In the genomic region with DNA sequence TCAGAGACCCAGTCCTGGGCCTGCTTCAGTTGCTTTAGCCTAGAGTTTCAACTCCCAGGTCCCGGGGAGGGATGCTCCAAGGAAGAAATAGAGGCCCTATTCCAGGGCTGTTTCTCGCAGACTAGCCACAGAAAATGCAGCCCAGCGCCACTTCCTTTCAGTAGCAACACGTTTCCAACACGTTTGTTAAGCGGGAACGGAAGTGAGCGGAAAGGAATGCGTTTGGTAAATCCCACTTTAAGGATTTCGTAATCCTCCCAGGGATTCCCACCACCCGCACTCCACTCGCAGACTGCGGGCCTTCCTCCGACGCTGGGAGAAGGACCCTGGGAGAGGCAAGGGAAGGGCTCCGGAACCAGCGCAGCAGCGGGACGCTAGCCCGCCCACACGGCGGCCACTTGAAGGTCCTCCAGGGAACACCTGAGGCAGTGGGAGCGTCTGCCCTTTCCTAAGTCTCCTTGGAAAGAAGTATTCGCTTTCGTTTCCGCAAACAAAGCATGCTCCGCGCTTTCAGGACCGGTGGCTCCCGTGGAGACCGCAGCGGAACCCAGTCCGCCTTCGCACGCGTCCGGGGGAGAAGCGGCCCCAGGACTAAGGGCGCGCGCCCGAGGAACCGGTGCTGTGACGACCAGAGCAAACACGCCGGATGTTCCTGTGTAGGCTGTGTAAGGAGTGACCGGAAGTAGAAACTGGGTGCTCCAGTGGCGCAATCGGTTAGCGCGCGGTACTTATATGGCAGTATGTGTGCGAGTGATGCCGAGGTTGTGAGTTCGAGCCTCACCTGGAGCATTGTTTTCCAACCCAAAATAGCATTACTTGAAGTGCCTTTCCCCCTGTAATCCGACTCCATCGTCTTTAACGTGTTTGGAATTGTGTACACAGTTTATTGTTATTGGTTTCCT, we compare ENCODE assay signal across 8 cellular contexts.
DNase-seq lines count a peak whose midpoint lies in the region; ATAC-seq and TF ChIP-seq lines count a peak whose summit lies in the region.

No MANE protein-coding gene starts in this region.

- H3K27ac Mint-ChIP-seq in activated CD8-positive, alpha-beta T cell treated with anti-CD3 and anti-CD28 coated beads for 36 hours, result peak overlapping the region; percentile 41
- peak overlapping the region in 1 of 2 donors; percentile 77 for H3K27ac Mint-ChIP-seq in effector memory CD8-positive, alpha-beta T cell

- peak overlapping the region; percentile 73 for H3K4me3 Mint-ChIP-seq in activated CD8-positive, alpha-beta T cell treated with anti-CD3 and anti-CD28 coated beads for 36 hours
- peak overlapping the region; percentile 72 to 82 for H3K4me3 Mint-ChIP-seq in effector memory CD8-positive, alpha-beta T cell

- H3K4me1 ChIP-seq in lower lobe of right lung, result peaks cover 5% of the 10 kb centered on the region

- peaks cover 7% of the 10 kb centered on the region for H3K4me1 Mint-ChIP-seq in activated CD8-positive, alpha-beta T cell treated with anti-CD3 and anti-CD28 coated beads for 36 hours (ENCODE audit: low read depth)
- peaks cover 0 to 7% of the 10 kb centered on the region in 2 donors for H3K4me1 Mint-ChIP-seq in effector memory CD8-positive, alpha-beta T cell (ENCODE audit: low read depth in 2 of 2)

- H3K27me3 Mint-ChIP-seq in activated CD8-positive, alpha-beta T cell treated with anti-CD3 and anti-CD28 coated beads for 36 hours, result peaks cover 13% of the 10 kb centered on the region
- H3K27me3 Mint-ChIP-seq in effector memory CD8-positive, alpha-beta T cell, result peaks cover 10 to 32% of the 10 kb centered on the region in 2 donors

- H3K4me3 ChIP-seq in lower lobe of right lung, result peak overlapping the region; percentile 72

- H3K9me3 ChIP-seq in lower lobe of right lung, result peaks cover 11% of the 10 kb centered on the region

- POLR2A ChIA-PET in HEK293T (lab: Yijun Ruan, JAX), result interaction anchor here (1.0 kb wide), 1 partner anchor 14 kb away, joined by 3 read pairs; no protein-coding TSS in a partner anchor
- POLR2A ChIA-PET in activated CD8-positive, alpha-beta T cell treated with anti-CD3 and anti-CD28 coated beads for 36 hours (lab: Charles Lee), result no interaction called here

- H3K36me3 Mint-ChIP-seq in activated CD8-positive, alpha-beta T cell treated with anti-CD3 and anti-CD28 coated beads for 36 hours (ENCODE audit: low read depth), result peaks cover 2% of the 10 kb centered on the region
- H3K36me3 Mint-ChIP-seq in effector memory CD8-positive, alpha-beta T cell (ENCODE audit: insufficient read depth), result no peaks in the 10 kb centered on the region

- ATAC-seq in activated CD8-positive, alpha-beta T cell treated with anti-CD3 and anti-CD28 coated beads for 36 hours, result peak; percentile 75
- peak; percentile 76 for ATAC-seq in effector memory CD8-positive, alpha-beta T cell (replicated peaks)
- ATAC-seq in lower lobe of right lung (peak; percentile 97 to 98), HG02588 (IDR thresholded peaks at IDR 0.05; ENCODE audit: unreplicated experiment) (no peak)

- TF ChIP-seq CTCF in activated CD8-positive, alpha-beta T cell treated with anti-CD3 and anti-CD28 coated beads for 36 hours (IDR thresholded peaks at IDR 0.05), result no peak
- TF ChIP-seq CTCF in lower lobe of right lung (IDR thresholded peaks at IDR 0.05), result no peak

- H3K27ac ChIP-seq in lower lobe of right lung, result peak overlapping the region; percentile 96

- H3K36me3 ChIP-seq in lower lobe of right lung, result no peaks in the 10 kb centered on the region

- peaks cover 17% of the 10 kb centered on the region for H3K9me3 Mint-ChIP-seq in activated CD8-positive, alpha-beta T cell treated with anti-CD3 and anti-CD28 coated beads for 36 hours
- peaks cover 0 to 3% of the 10 kb centered on the region in 2 donors for H3K9me3 Mint-ChIP-seq in effector memory CD8-positive, alpha-beta T cell

- no peaks in the 10 kb centered on the region for H3K27me3 ChIP-seq in lower lobe of right lung (ENCODE audit: low read depth)

- CTCF ChIA-PET in HEK293T (lab: Yijun Ruan, JAX), result interaction anchor here (1.0 kb wide), 1 partner anchor 107 kb away, joined by 4 read pairs; no protein-coding TSS in a partner anchor
- CTCF ChIA-PET in activated CD8-positive, alpha-beta T cell treated with anti-CD3 and anti-CD28 coated beads for 36 hours (lab: Charles Lee), result no interaction called here

- intact Hi-C loops in activated CD8-positive, alpha-beta T cell treated with anti-CD3 and anti-CD28 coated beads for 36 hours (cut with micrococcal nuclease), result no loop called here
- intact Hi-C loops in lower lobe of right lung (cut with DNase I), result no loop called here

- DNase-seq in DMS153 treated with DMSO at 0.1 percent for 48 hours (lab: John Stamatoyannopoulos, UW; ENCODE audit: unreplicated experiment) (peak; percentile 80), HEK293T (ENCODE audit: extremely low spot score) (peak; percentile 86), NCI-H2196 treated with DMSO at 0.1 percent for 48 hours (lab: John Stamatoyannopoulos, UW; ENCODE audit: unreplicated experiment) (peak; percentile 91), lower lobe of right lung (peak; percentile 92)
- peak; percentile 74 for DNase-seq in activated CD8-positive, alpha-beta T cell treated with anti-CD3 and anti-CD28 coated beads for 36 hours
- DNase-seq in effector memory CD8-positive, alpha-beta T cell, result peak; percentile 3 to 24 (median 17)
- DNase-seq in stimulated activated CD4-positive, alpha-beta T cell treated with anti-CD3 and anti-CD28 coated beads, Interleukin-4, amount 100 ng/mL, for 4 hours, result peak; percentile 49 to 50

TF ChIP-seq in HEK293T, 16 proteins besides CTCF, POLR2A, EP300 and RAD21:
- peak; percentile 62 for TF ChIP-seq ELF4 (IDR thresholded peaks at IDR 0.05)
- no peak for TF ChIP-seq FOXM1 (IDR thresholded peaks at IDR 0.05; ENCODE audit: borderline replicate concordance)
- TF ChIP-seq FOXA1 (IDR thresholded peaks at IDR 0.05), result no peak
- TF ChIP-seq L3MBTL2 (conservative IDR thresholded peaks at IDR 0.05), result peak; percentile 76
- no peak for TF ChIP-seq BHLHE40 (IDR thresholded peaks at IDR 0.05; ENCODE audit: borderline replicate concordance)
- no peak for TF ChIP-seq HDGF (IDR thresholded peaks at IDR 0.05; ENCODE audit: borderline replicate concordance)
- no peak for TF ChIP-seq TARDBP (IDR thresholded peaks at IDR 0.05)
- TF ChIP-seq FOXK2 (IDR thresholded peaks at IDR 0.05), result no peak
- TF ChIP-seq LEF1 (IDR thresholded peaks at IDR 0.05; ENCODE audit: borderline replicate concordance), result no peak
- TF ChIP-seq NFRKB (IDR thresholded peaks at IDR 0.05), result no peak
- TF ChIP-seq ARNT (IDR thresholded peaks at IDR 0.05), result peak; percentile 52; the same call in 1 of the 2 replicates
- TF ChIP-seq CTBP1 (IDR thresholded peaks at IDR 0.05; ENCODE audit: borderline replicate concordance), result no peak
- TF ChIP-seq, protein P1, sequence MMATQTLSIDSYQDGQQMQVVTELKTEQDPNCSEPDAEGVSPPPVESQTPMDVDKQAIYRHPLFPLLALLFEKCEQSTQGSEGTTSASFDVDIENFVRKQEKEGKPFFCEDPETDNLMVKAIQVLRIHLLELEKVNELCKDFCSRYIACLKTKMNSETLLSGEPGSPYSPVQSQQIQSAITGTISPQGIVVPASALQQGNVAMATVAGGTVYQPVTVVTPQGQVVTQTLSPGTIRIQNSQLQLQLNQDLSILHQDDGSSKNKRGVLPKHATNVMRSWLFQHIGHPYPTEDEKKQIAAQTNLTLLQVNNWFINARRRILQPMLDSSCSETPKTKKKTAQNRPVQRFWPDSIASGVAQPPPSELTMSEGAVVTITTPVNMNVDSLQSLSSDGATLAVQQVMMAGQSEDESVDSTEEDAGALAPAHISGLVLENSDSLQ (IDR thresholded peaks at IDR 0.05), result no peak
- no peak for TF ChIP-seq ZNF384 (IDR thresholded peaks at IDR 0.05)
- no peak for TF ChIP-seq SUZ12 (IDR thresholded peaks at IDR 0.05)
- no peak for TF ChIP-seq SP1 (IDR thresholded peaks at IDR 0.05)

Comparison
In these comparisons a context has a peak if more than half of its experiments do, and no peak if none do; other contexts are left out.
1. DNase-seq: peak in every context shown above with its lines; median percentile 92 in lower lobe of right lung; 91 in NCI-H2196 treated with DMSO at 0.1 percent for 48 hours; 86 in HEK293T; 80 in DMS153 treated with DMSO at 0.1 percent for 48 hours; 74 in activated CD8-positive, alpha-beta T cell treated with anti-CD3 and anti-CD28 coated beads for 36 hours; 50 in stimulated activated CD4-positive, alpha-beta T cell treated with anti-CD3 and anti-CD28 coated beads, Interleukin-4, amount 100 ng/mL, for 4 hours; 17 in effector memory CD8-positive, alpha-beta T cell.